ENCODE assay signal across 33 cellular contexts in the genomic region with DNA sequence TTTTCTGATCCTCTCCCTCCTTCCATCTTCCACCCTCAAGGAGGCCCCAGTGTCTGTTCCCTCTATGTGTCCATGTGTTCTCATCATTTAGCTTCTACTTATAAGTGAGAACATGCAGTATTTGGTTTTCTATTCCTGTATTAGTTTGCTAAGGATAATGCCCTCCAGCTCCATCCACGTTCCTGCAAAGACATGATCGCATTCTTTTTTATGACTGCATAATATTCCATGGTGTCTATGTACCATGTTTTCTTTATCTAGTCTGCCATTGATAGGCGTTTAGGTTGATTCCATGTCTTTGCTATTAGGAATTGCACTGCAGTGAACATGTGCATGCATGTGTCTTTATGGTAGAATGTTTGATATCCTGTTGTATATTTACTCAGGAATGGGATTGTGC.
"Had no signal": no experiment of that assay in that cellular context is flagged by ENCODE, and none has a peak within 500 bp of the region (broad histone marks: within the 10 kb centered on the region; RNA-seq: fewer than 3 reads in every experiment).

No MANE protein-coding gene starts in this region.

- H3K4me3 ChIP-seq: adrenal gland, ascending aorta, body of pancreas, breast epithelium, cardiac muscle cell had no signal

- FAIRE-seq: astrocyte, bronchial epithelial cell had no signal

- H3K27ac ChIP-seq: adrenal gland, ascending aorta, body of pancreas, brain microvascular endothelial cell, breast epithelium, cardiac muscle cell had no signal

- H3K9me3 ChIP-seq: adrenal gland, ascending aorta, body of pancreas had no signal

- H3K36me3 ChIP-seq: adrenal gland, ascending aorta, brain microvascular endothelial cell, breast epithelium had no signal

- H3K4me1 ChIP-seq: adrenal gland, ascending aorta, body of pancreas, breast epithelium had no signal

- DNase-seq: activated effector memory CD4-positive, alpha-beta T cell treated with anti-CD3 and anti-CD28 coated beads, Interleukin-2, amount 50 U/mL, for 16 hours; activated effector memory CD4-positive, alpha-beta T cell treated with Interleukin-2 at 50 U/mL for 16 hours; activated gamma-delta T cell; activated gamma-delta T cell treated with Interleukin-2 at 50 U/mL for 16 hours; activated naive CD4-positive, alpha-beta T cell; activated naive CD4-positive, alpha-beta T cell treated with anti-CD3 and anti-CD28 coated beads for 36 hours; activated naive CD4-positive, alpha-beta T cell treated with anti-CD3 and anti-CD28 coated beads, Interleukin-2, amount 10 ng/mL, durations not matched to agents 7 days and 5 days; activated naive CD4-positive, alpha-beta T cell treated with anti-CD3 and anti-CD28 coated beads, Interleukin-2, amount 50 U/mL, for 16 hours; activated naive CD4-positive, alpha-beta T cell treated with Interleukin-2 at 50 U/mL for 16 hours; activated naive CD8-positive, alpha-beta T cell treated with anti-CD3 and anti-CD28 coated beads for 36 hours; activated naive CD8-positive, alpha-beta T cell treated with anti-CD3 and anti-CD28 coated beads, Interleukin-2, amount 10 ng/mL, durations not matched to agents 7 days and 5 days; activated naive CD8-positive, alpha-beta T cell treated with anti-CD3 and anti-CD28 coated beads, Interleukin-2, amount 50 U/mL, for 24 hours; activated T-cell treated with anti-CD3 and anti-CD28 coated beads, Interleukin-2, amount 50 U/mL, for 1 hour; activated T-cell treated with anti-CD3 and anti-CD28 coated beads, Interleukin-2, amount 50 U/mL, for 24 hours; activated T-cell treated with anti-CD3 and anti-CD28 coated beads, Interleukin-2, amount 50 U/mL, for 4 hours; activated T-cell treated with anti-CD3 and anti-CD28 coated beads, Interleukin-2, amount 50 U/mL, for 48 hours; activated T-cell treated with anti-CD3 and anti-CD28 coated beads, Interleukin-2, amount 50 U/mL, for 72 hours; adrenal gland; amygdala; anterior cingulate cortex; aorta; body of pancreas; brain microvascular endothelial cell; caudate nucleus; central memory CD4-positive, alpha-beta T cell; cerebellar nuclear complex had no signal

- H3K27me3 ChIP-seq: adrenal gland, ascending aorta, body of pancreas, brain microvascular endothelial cell, breast epithelium, cardiac muscle cell had no signal

- ATAC-seq: activated naive CD4-positive, alpha-beta T cell treated with anti-CD3 and anti-CD28 coated beads, Interleukin-2, amount 50 U/mL, for 72 hours; activated naive CD8-positive, alpha-beta T cell treated with anti-CD3 and anti-CD28 coated beads, Interleukin-2, amount 50 U/mL, for 24 hours; activated T-cell treated with anti-CD3 and anti-CD28 coated beads, Interleukin-2, amount 50 U/mL, for 4 hours; activated T-cell treated with anti-CD3 and anti-CD28 coated beads, Interleukin-2, amount 50 U/mL, for 72 hours; activated T-helper 17 cell treated with anti-CD3 and anti-CD28 coated beads, Interleukin-2, amount 50 U/mL, for 72 hours; body of pancreas had no signal
